8 cellular contexts compared by ENCODE assay signal in genomic region chr3:52237659-52238172, GRCh38. TPM values are rescaled to one million over a fixed set of nuclear protein-coding genes. Genes with fewer than 3 reads are reported as not detected.
DNase-seq lines count a peak whose midpoint lies in the region; ATAC-seq and TF ChIP-seq lines count a peak whose summit lies in the region.

No MANE protein-coding gene starts in this region.

- H3K4me3 Mint-ChIP-seq in activated B cell treated with CpG ODN at 0.5 μM for 24 hours (peak overlapping the region; percentile 96), natural killer cell (peak overlapping the region; percentile 95)

- H3K9me3 Mint-ChIP-seq in activated B cell treated with CpG ODN at 0.5 μM for 24 hours (no peaks in the 10 kb centered on the region), natural killer cell (no peaks in the 10 kb centered on the region)

- H3K4me3 ChIP-seq in fibroblast of the aortic adventitia (ENCODE audit: low read depth, low read length) = peak overlapping the region; percentile 78

- no peaks in the 10 kb centered on the region for H3K27me3 Mint-ChIP-seq in activated B cell treated with CpG ODN at 0.5 μM for 24 hours
- H3K27me3 Mint-ChIP-seq in natural killer cell (ENCODE audit: low read depth in 2 of 2) = no peaks in the 10 kb centered on the region

- ATAC-seq in activated B cell treated with CpG ODN at 0.5 μM for 24 hours (ENCODE audit: low read depth) (no peak), natural killer cell (no peak), HG02938 (IDR thresholded peaks at IDR 0.05; ENCODE audit: unreplicated experiment) (no peak), GM18868 (IDR thresholded peaks at IDR 0.05; ENCODE audit: unreplicated experiment) (no peak)

- TF ChIP-seq CTCF in activated B cell treated with CpG ODN at 0.5 μM for 24 hours (IDR thresholded peaks at IDR 0.05) = no peak
- no peak for TF ChIP-seq CTCF in fibroblast of the aortic adventitia (IDR thresholded peaks at IDR 0.05; ENCODE audit: insufficient read depth, low read length)
- TF ChIP-seq CTCF in natural killer cell (IDR thresholded peaks at IDR 0.05) = no peak

- H3K36me3 Mint-ChIP-seq in activated B cell treated with CpG ODN at 0.5 μM for 24 hours (ENCODE audit: low read depth) (peaks cover 33% of the 10 kb centered on the region), natural killer cell (no peaks in the 10 kb centered on the region)

- DNase-seq in Ammon's horn (ENCODE audit: low spot score) (peak; percentile 75), HT1080 (ENCODE audit: low read depth) (peak; percentile 94), activated B cell treated with CpG ODN at 0.5 μM for 24 hours (no peak), fibroblast of the aortic adventitia (ENCODE audit: low read depth) (peak; percentile 85), natural killer cell (no peak)
- no peak for DNase-seq in activated CD8-positive, alpha-beta memory T cell treated with anti-CD3 and anti-CD28 coated beads, Interleukin-2, amount 50 U/mL, for 4 hours

- H3K27ac Mint-ChIP-seq in activated B cell treated with CpG ODN at 0.5 μM for 24 hours (no peak overlapping the region), natural killer cell (peak overlapping the region; percentile 87 to 91)

- CTCF ChIA-PET in activated B cell treated with CpG ODN at 0.5 μM for 24 hours (lab: Charles Lee) = interaction anchor here (1.0 to 2.0 kb wide), 4 partner anchors 16 to 102 kb away, joined by 4 to 8 read pairs (median 6); no protein-coding TSS in a partner anchor

- intact Hi-C loops in activated B cell treated with CpG ODN at 0.5 μM for 24 hours (cut with micrococcal nuclease) (loop anchor here (2.0 kb wide), 1 partner anchor 181 kb away; the partner anchor contains the start of gene DUSP7), natural killer cell (cut with micrococcal nuclease) (loop anchor here (2.0 kb wide), 1 partner anchor 15 kb away; no protein-coding TSS in a partner anchor)

- POLR2A ChIA-PET in activated B cell treated with CpG ODN at 0.5 μM for 24 hours (lab: Charles Lee) = interaction anchor here (0.8 to 12.1 kb wide), 7 partner anchors 9 to 219 kb away, joined by 4 to 147 read pairs (median 6); partner anchors contain the start of genes GLYCTK, TLR9 and WDR82

- H3K4me1 Mint-ChIP-seq in activated B cell treated with CpG ODN at 0.5 μM for 24 hours (peaks cover 64% of the 10 kb centered on the region), natural killer cell (peaks cover 29 to 64% of the 10 kb centered on the region in 2 donors)

RNA-seq across cellular contexts. Expression of gene TWF2, which starts 1.2 kb away (rescaled TPM):
- total RNA-seq in HT1080 (2014; rRNA removed; shearing (Covaris generic)) = 180 and 202 TPM in 2 replicates
- 188 and 212 TPM in 2 replicates for polyA plus RNA-seq in HT1080 (2015; cell fraction: cytosol; rRNA removed)
- 166 and 185 TPM in 2 replicates for polyA plus RNA-seq in HT1080 (2015; cell fraction: nucleus; rRNA removed)
- total RNA-seq in activated B cell treated with CpG ODN at 0.5 μM for 24 hours (74.1 and 76.7 TPM in 2 replicates), fibroblast of the aortic adventitia (ENCODE audit: low replicate concordance) (97.5 and 109 TPM in 2 replicates), natural killer cell (10 to 100 TPM; 49.2 to 76.6 (median 52.0) TPM)

RNA-seq across cellular contexts. Expression of gene PPM1M, which starts 7.8 kb away (rescaled TPM):
- 1.5 and 1.8 TPM in 2 replicates for total RNA-seq in HT1080 (2014; rRNA removed; shearing (Covaris generic))
- polyA plus RNA-seq in HT1080 (2015; cell fraction: cytosol; rRNA removed) = 6.9 and 7.5 TPM in 2 replicates
- polyA plus RNA-seq in HT1080 (2015; cell fraction: nucleus; rRNA removed) = 17.7 and 23.2 TPM in 2 replicates
- total RNA-seq in activated B cell treated with CpG ODN at 0.5 μM for 24 hours (44.4 and 44.6 TPM in 2 replicates), fibroblast of the aortic adventitia (ENCODE audit: low replicate concordance) (27.4 and 42.4 TPM in 2 replicates), natural killer cell (10 to 100 TPM; 66.0 to 83.7 (median 77.8) TPM)

RNA-seq across cellular contexts. Expression of gene TLR9, which starts 12.3 kb away (rescaled TPM):
- not detected in 2 replicates for total RNA-seq in HT1080 (2014; rRNA removed; shearing (Covaris generic))
- polyA plus RNA-seq in HT1080 (2015; cell fraction: cytosol; rRNA removed) = not detected in 2 replicates
- polyA plus RNA-seq in HT1080 (2015; cell fraction: nucleus; rRNA removed) = not detected in 2 replicates
- total RNA-seq in activated B cell treated with CpG ODN at 0.5 μM for 24 hours (10.4 and 11.4 TPM in 2 replicates), fibroblast of the aortic adventitia (ENCODE audit: low replicate concordance) (not detected in 2 replicates), natural killer cell (under 1 TPM in 2 of 3 donors, not detected in 1; 0.20 to 0.21 TPM)

RNA-seq across cellular contexts. Expression of gene ALAS1, which starts 39.8 kb away (rescaled TPM):
- 57.6 and 71.5 TPM in 2 replicates for total RNA-seq in HT1080 (2014; rRNA removed; shearing (Covaris generic))
- polyA plus RNA-seq in HT1080 (2015; cell fraction: cytosol; rRNA removed) = 41.4 and 41.5 TPM in 2 replicates
- 60.8 and 66.9 TPM in 2 replicates for polyA plus RNA-seq in HT1080 (2015; cell fraction: nucleus; rRNA removed)
- total RNA-seq in activated B cell treated with CpG ODN at 0.5 μM for 24 hours = 25.9 and 27.6 TPM in 2 replicates
- 18.8 and 40.8 TPM in 2 replicates for total RNA-seq in fibroblast of the aortic adventitia (ENCODE audit: low replicate concordance)
- total RNA-seq in natural killer cell = 10 to 100 TPM; 17.0 to 34.5 (median 33.4) TPM

RNA-seq across cellular contexts. Expression of gene WDR82, which starts 40.7 kb away (rescaled TPM):
- total RNA-seq in HT1080 (2014; rRNA removed; shearing (Covaris generic)) = 67.2 and 72.9 TPM in 2 replicates
- polyA plus RNA-seq in HT1080 (2015; cell fraction: cytosol; rRNA removed) = 70.9 and 76.5 TPM in 2 replicates
- polyA plus RNA-seq in HT1080 (2015; cell fraction: nucleus; rRNA removed) = 52.1 and 55.6 TPM in 2 replicates
- 84.1 and 86.4 TPM in 2 replicates for total RNA-seq in activated B cell treated with CpG ODN at 0.5 μM for 24 hours
- total RNA-seq in fibroblast of the aortic adventitia (ENCODE audit: low replicate concordance) = 39.6 and 61.5 TPM in 2 replicates
- 100 to 1,000 TPM; 108 to 131 (median 109) TPM for total RNA-seq in natural killer cell

Comparison
In these comparisons a context has a peak if more than half of its experiments do, and no peak if none do; other contexts are left out.
1. DNase-seq: peak in Ammon's horn (single experiment), HT1080 (single experiment) and fibroblast of the aortic adventitia (single experiment); none in activated B cell treated with CpG ODN at 0.5 μM for 24 hours (single experiment), natural killer cell (single experiment) and activated CD8-positive, alpha-beta memory T cell treated with anti-CD3 and anti-CD28 coated beads, Interleukin-2, amount 50 U/mL, for 4 hours (single experiment).